Comparison of ENCODE assay signal across 22 cellular contexts in genomic region chr11:70879601-70880285, GRCh38.
DNase-seq lines count a peak whose midpoint lies in the region; ATAC-seq, FAIRE-seq and TF ChIP-seq lines count a peak whose summit lies in the region.
"Had no signal": no experiment of that assay in that cellular context is flagged by ENCODE, and none has a peak within 500 bp of the region (broad histone marks: within the 10 kb centered on the region; RNA-seq: fewer than 3 reads in every experiment).

No MANE protein-coding gene starts in this region.

- no peak overlapping the region for H3K9ac ChIP-seq in kidney (ENCODE audit: low read length in 2 of 2)
- H3K9ac ChIP-seq: BLaER1 had no signal

- no peak for TF ChIP-seq CTCF in HEK293 (tag by site-specific recombination; IDR thresholded peaks at IDR 0.05)
- no peak for TF ChIP-seq CTCF in kidney (IDR thresholded peaks at IDR 0.05; ENCODE audit: borderline replicate concordance, extremely low read depth, insufficient read depth)
- no peak for TF ChIP-seq CTCF in osteoblast (IDR thresholded peaks at IDR 0.05; ENCODE audit: extremely low read depth, low read depth, low read length)

- H2AFZ ChIP-seq in osteoblast (ENCODE audit: low read length) = no peak overlapping the region

- ATAC-seq in GM18861 (IDR thresholded peaks at IDR 0.05; ENCODE audit: unreplicated experiment) (no peak), HG02981 (IDR thresholded peaks at IDR 0.05; ENCODE audit: unreplicated experiment) (no peak)
- ATAC-seq: A549 had no signal

- no peaks in the 10 kb centered on the region for H3K79me2 ChIP-seq in osteoblast (ENCODE audit: insufficient read depth, low read length)

- H3K27ac ChIP-seq in HEK293 (ENCODE audit: extremely low read depth, low read depth, low read length) (no peak overlapping the region), kidney (ENCODE audit: low read depth in 2 of 2, low read length in 2 of 2) (no peak overlapping the region), osteoblast (ENCODE audit: low read depth, low read length) (no peak overlapping the region)
- H3K27ac ChIP-seq: A549, BLaER1 had no signal

- H3K9me3 ChIP-seq in HEK293 (ENCODE audit: control insufficient read depth, insufficient read depth, low read depth, low read length) (no peaks in the 10 kb centered on the region), kidney (ENCODE audit: control insufficient read depth in 1 of 2, low read length in 2 of 2) (no peaks in the 10 kb centered on the region), osteoblast (ENCODE audit: low read depth, low read length) (no peaks in the 10 kb centered on the region)
- H3K9me3 ChIP-seq: A549, BE2C, BLaER1 had no signal

- CTCF ChIA-PET in HEK293 (lab: Yijun Ruan, JAX) = no interaction called here

- no peaks in the 10 kb centered on the region for H3K4me1 ChIP-seq in HEK293 (ENCODE audit: control insufficient read depth, insufficient read depth, low read length)
- peaks cover 0 to 2% of the 10 kb centered on the region in 2 donors for H3K4me1 ChIP-seq in kidney (ENCODE audit: control insufficient read depth in 1 of 2, insufficient read depth in 1 of 2, low read depth in 1 of 2, low read length in 2 of 2)
- no peaks in the 10 kb centered on the region for H3K4me1 ChIP-seq in osteoblast (ENCODE audit: insufficient read depth, low read length)
- H3K4me1 ChIP-seq: A549, BE2C had no signal

- H4K20me1 ChIP-seq in osteoblast (ENCODE audit: insufficient read depth, low read length) = no peaks in the 10 kb centered on the region
- H4K20me1 ChIP-seq: BLaER1 had no signal

- POLR2A ChIA-PET in HEK293 (lab: Yijun Ruan, JAX) = no interaction called here

- intact Hi-C loops in kidney (cut with DNase I) = no loop called here

- no peaks in the 10 kb centered on the region for H3K27me3 ChIP-seq in osteoblast (ENCODE audit: insufficient read depth, low read length)
- H3K27me3 ChIP-seq: BLaER1 had no signal

- H3K36me3 ChIP-seq in HEK293 (ENCODE audit: control insufficient read depth in 2 of 2, insufficient read depth in 1 of 2, low read length in 2 of 2) (no peaks in the 10 kb centered on the region), kidney (ENCODE audit: control insufficient read depth in 1 of 2, insufficient read depth in 2 of 2, low read length in 2 of 2) (no peaks in the 10 kb centered on the region), osteoblast (ENCODE audit: insufficient read depth, low read length) (no peaks in the 10 kb centered on the region)
- H3K36me3 ChIP-seq: BE2C, BLaER1 had no signal

- FAIRE-seq in kidney (lab: Jason Lieb, UNC) = no peak
- FAIRE-seq: A549, D721Med, G401.6, GM12891 had no signal

- H3K4me3 ChIP-seq in HEK293 (ENCODE audit: low read depth, low read length) (no peak overlapping the region), kidney (ENCODE audit: low read length in 2 of 2) (no peak overlapping the region), osteoblast (ENCODE audit: insufficient read depth, low read length) (no peak overlapping the region)
- H3K4me3 ChIP-seq: A549, BLaER1 had no signal

- peak; percentile 32 for DNase-seq in kidney
- peak; percentile 13 for DNase-seq in osteoblast (ENCODE audit: insufficient read length, low spot score, missing footprints)
- no peak for DNase-seq in MV-4-11 (lab: John Stamatoyannopoulos, UW)
- no peak for DNase-seq in A172 (ENCODE audit: low spot score)
- DNase-seq: 8988T; AML-193; BE2C; C1 segment of cervical spinal cord; CD4-positive, alpha-beta memory T cell; CD4-positive, CD25-positive, alpha-beta regulatory T cell; CD8-positive, alpha-beta memory T cell; COR-L47; DMS79 treated with DMSO at 0.1 percent for 48 hours; GF-D8 had no signal

- no peak overlapping the region for H3K4me2 ChIP-seq in osteoblast (ENCODE audit: insufficient read depth, low read length)
- H3K4me2 ChIP-seq: A549, BLaER1 had no signal

TF ChIP-seq in HEK293, 187 proteins besides CTCF, POLR2A, EP300 and RAD21:
- TF ChIP-seq ZNF404 (tag by site-specific recombination; IDR thresholded peaks at IDR 0.05) (no peak), ZNF518A (tag by site-specific recombination; conservative IDR thresholded peaks at IDR 0.05; ENCODE audit: low read depth) (no peak), ZIC2 (tag by site-specific recombination; IDR thresholded peaks at IDR 0.05) (peak; percentile 34; the same call in 1 of the 2 replicates), BCL11B (tag by site-specific recombination; IDR thresholded peaks at IDR 0.05; ENCODE audit: low read depth) (no peak), ZNF501 (tag by site-specific recombination; IDR thresholded peaks at IDR 0.05) (no peak)

Comparison
In these comparisons a context has a peak if more than half of its experiments do, and no peak if none do; other contexts are left out.
1. DNase-seq: peak in kidney (single experiment) and osteoblast (single experiment); none in MV-4-11 (single experiment) and A172 (single experiment).